Comparison of ENCODE assay signal across 19 cellular contexts in genomic region chr19:33686246-33686645, GRCh38.
DNase-seq lines count a peak whose midpoint lies in the region; ATAC-seq and TF ChIP-seq lines count a peak whose summit lies in the region.
"Had no signal": no experiment of that assay in that cellular context is flagged by ENCODE, and none has a peak within 500 bp of the region (broad histone marks: within the 10 kb centered on the region; RNA-seq: fewer than 3 reads in every experiment).

No MANE protein-coding gene starts in this region.

- no peak overlapping the region for H3K4me3 ChIP-seq in WERI-Rb-1 (ENCODE audit: low read depth, low read length)
- H3K4me3 ChIP-seq in upper lobe of right lung = no peak overlapping the region
- H3K4me3 ChIP-seq: PC-9 had no signal

- peak overlapping the region; percentile 96 for H3K27ac ChIP-seq in WERI-Rb-1
- no peak overlapping the region for H3K27ac ChIP-seq in upper lobe of right lung
- H3K27ac ChIP-seq: PC-9, RWPE1 had no signal

- ATAC-seq in activated CD8-positive, alpha-beta memory T cell treated with anti-CD3 and anti-CD28 coated beads, Interleukin-2, amount 10 ng/mL, durations not matched to agents 7 days and 5 days = no peak
- ATAC-seq in upper lobe of right lung = no peak
- ATAC-seq in HG02642 (IDR thresholded peaks at IDR 0.05; ENCODE audit: poor library complexity, unreplicated experiment) = no peak
- no peak for ATAC-seq in GM21381 (IDR thresholded peaks at IDR 0.05; ENCODE audit: unreplicated experiment)

- H3K27me3 ChIP-seq in WERI-Rb-1 (ENCODE audit: insufficient read depth, low read depth, severe bottlenecking) (no peaks in the 10 kb centered on the region), upper lobe of right lung (peaks cover 40% of the 10 kb centered on the region)

- intact Hi-C loops in upper lobe of right lung (cut with DNase I) = no loop called here

- TF ChIP-seq CTCF in WERI-Rb-1 (IDR thresholded peaks at IDR 0.05; ENCODE audit: low read depth, low read length) (0 out of 2 replicates have a peak, but pooled peaks have one; percentile 31), glutamatergic neuron (IDR thresholded peaks at IDR 0.05; ENCODE audit: partially characterized antibody, unreplicated experiment) (no peak), upper lobe of right lung (IDR thresholded peaks at IDR 0.05) (no peak)

- no peaks in the 10 kb centered on the region for H3K4me1 ChIP-seq in upper lobe of right lung

- H3K27me3 Mint-ChIP-seq in activated CD8-positive, alpha-beta memory T cell treated with anti-CD3 and anti-CD28 coated beads, Interleukin-2, amount 10 ng/mL, durations not matched to agents 7 days and 5 days = peaks cover 7% of the 10 kb centered on the region
- H3K27me3 Mint-ChIP-seq in glutamatergic neuron (ENCODE audit: unreplicated experiment) = peaks cover 57% of the 10 kb centered on the region

- H3K9me3 Mint-ChIP-seq in activated CD8-positive, alpha-beta memory T cell treated with anti-CD3 and anti-CD28 coated beads, Interleukin-2, amount 10 ng/mL, durations not matched to agents 7 days and 5 days (ENCODE audit: low read depth) = no peaks in the 10 kb centered on the region
- H3K9me3 Mint-ChIP-seq in glutamatergic neuron (ENCODE audit: unreplicated experiment) = peaks cover 56% of the 10 kb centered on the region

- DNase-seq in activated CD8-positive, alpha-beta memory T cell treated with anti-CD3 and anti-CD28 coated beads, Interleukin-2, amount 50 U/mL, for 48 hours = peak; percentile 20
- no peak for DNase-seq in activated CD8-positive, alpha-beta memory T cell treated with anti-CD3 and anti-CD28 coated beads, Interleukin-2, amount 10 ng/mL, durations not matched to agents 7 days and 5 days
- DNase-seq in WERI-Rb-1 = peak; percentile 41
- no peak for DNase-seq in glutamatergic neuron
- DNase-seq in upper lobe of right lung = peak; percentile 18
- no peak for DNase-seq in hypothalamus (lab: John Stamatoyannopoulos, UW)
- DNase-seq: 8988T, COR-L47, GDM1, HCEC 1CT, KG1, NCI-H1105 treated with DMSO at 0.1 percent for 48 hours, NCI-H1694, NCI-H2081 treated with DMSO at 0.1 percent for 48 hours, NCI-H2227 treated with DMSO at 0.1 percent for 48 hours, PC-9 had no signal

- H3K4me3 Mint-ChIP-seq in activated CD8-positive, alpha-beta memory T cell treated with anti-CD3 and anti-CD28 coated beads, Interleukin-2, amount 10 ng/mL, durations not matched to agents 7 days and 5 days = no peak overlapping the region
- peak overlapping the region; percentile 93 for H3K4me3 Mint-ChIP-seq in glutamatergic neuron (ENCODE audit: unreplicated experiment)

- peaks cover under 1% of the 10 kb centered on the region; the same call in 1 of the 2 replicates for H3K36me3 ChIP-seq in WERI-Rb-1
- H3K36me3 ChIP-seq in upper lobe of right lung = no peaks in the 10 kb centered on the region

- H3K27ac Mint-ChIP-seq in activated CD8-positive, alpha-beta memory T cell treated with anti-CD3 and anti-CD28 coated beads, Interleukin-2, amount 10 ng/mL, durations not matched to agents 7 days and 5 days = no peak overlapping the region
- H3K27ac Mint-ChIP-seq in glutamatergic neuron (ENCODE audit: unreplicated experiment) = peak overlapping the region; percentile 99

- H3K9me3 ChIP-seq in WERI-Rb-1 (ENCODE audit: severe bottlenecking) (no peaks in the 10 kb centered on the region), upper lobe of right lung (no peaks in the 10 kb centered on the region)

- no peaks in the 10 kb centered on the region for H3K36me3 Mint-ChIP-seq in activated CD8-positive, alpha-beta memory T cell treated with anti-CD3 and anti-CD28 coated beads, Interleukin-2, amount 10 ng/mL, durations not matched to agents 7 days and 5 days
- peaks cover 15% of the 10 kb centered on the region for H3K36me3 Mint-ChIP-seq in glutamatergic neuron (ENCODE audit: unreplicated experiment)

- CTCF ChIA-PET in activated CD8-positive, alpha-beta memory T cell treated with anti-CD3 and anti-CD28 coated beads, Interleukin-2, amount 10 ng/mL, durations not matched to agents 7 days and 5 days (lab: Charles Lee) = no interaction called here

- H3K4me1 Mint-ChIP-seq in activated CD8-positive, alpha-beta memory T cell treated with anti-CD3 and anti-CD28 coated beads, Interleukin-2, amount 10 ng/mL, durations not matched to agents 7 days and 5 days = no peaks in the 10 kb centered on the region
- H3K4me1 Mint-ChIP-seq in glutamatergic neuron (ENCODE audit: low read depth, unreplicated experiment) = peaks cover 75% of the 10 kb centered on the region

Comparison
In these comparisons a context has a peak if more than half of its experiments do, and no peak if none do; other contexts are left out.
1. DNase-seq: peak in activated CD8-positive, alpha-beta memory T cell treated with anti-CD3 and anti-CD28 coated beads, Interleukin-2, amount 50 U/mL, for 48 hours (single experiment), WERI-Rb-1 (single experiment) and upper lobe of right lung (single experiment); none in activated CD8-positive, alpha-beta memory T cell treated with anti-CD3 and anti-CD28 coated beads, Interleukin-2, amount 10 ng/mL, durations not matched to agents 7 days and 5 days (single experiment), glutamatergic neuron (single experiment) and hypothalamus (0 of 51).